Comparison of ENCODE assay signal across 21 cellular contexts in the genomic region with DNA sequence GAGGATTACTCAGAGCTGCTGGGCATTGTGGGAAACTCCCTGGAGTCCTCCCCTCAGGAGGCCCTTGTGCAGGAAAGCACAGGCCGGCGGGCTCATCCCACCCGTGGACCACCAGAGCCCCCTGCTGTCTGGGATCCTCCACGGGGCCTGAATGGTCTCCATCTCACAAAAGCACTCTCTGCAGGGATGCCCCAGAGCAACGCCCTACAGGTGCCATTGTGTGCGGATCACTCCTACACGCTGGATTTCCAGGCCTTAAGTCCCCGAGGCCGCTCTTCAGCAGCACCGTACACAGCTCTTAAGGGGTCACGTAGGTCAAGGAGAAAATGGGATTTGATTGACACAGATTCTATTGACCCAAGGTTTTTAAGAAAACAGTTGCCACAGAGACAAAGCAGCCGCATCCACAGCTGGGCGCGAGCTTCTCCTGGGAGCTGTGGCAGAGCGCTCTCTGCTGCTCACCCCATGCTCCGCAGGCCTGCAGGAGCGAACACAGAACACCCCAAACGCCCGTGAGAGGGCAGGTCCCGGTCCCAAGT. TPM values are rescaled to one million over a fixed set of nuclear protein-coding genes. Genes with fewer than 3 reads are reported as not detected.
A peak's percentile ranks its signal among the peaks of the same experiment; 100 is the strongest.
DNase-seq lines count a peak whose midpoint lies in the region; ATAC-seq and TF ChIP-seq lines count a peak whose summit lies in the region.
"Had no signal": no experiment of that assay in that cellular context is flagged by ENCODE, and none has a peak within 500 bp of the region (broad histone marks: within the 10 kb centered on the region; RNA-seq: fewer than 3 reads in every experiment).

No MANE protein-coding gene starts in this region.

- H3K4me1 Mint-ChIP-seq in H9 (peaks cover 0 to 2% of the 10 kb centered on the region in 2 experiments; a peak in 1 of 4 replicates), nephron progenitor cell (peaks cover 3% of the 10 kb centered on the region)
- peaks cover 17% of the 10 kb centered on the region for H3K4me1 Mint-ChIP-seq in activated T-cell treated with anti-CD3 and anti-CD28 coated beads, Interleukin-2, amount 50 U/mL, for 72 hours (ENCODE audit: low read depth)

- H3K9me3 Mint-ChIP-seq in H9 (no peaks in the 10 kb centered on the region), nephron progenitor cell (peaks cover 6% of the 10 kb centered on the region)
- H3K9me3 Mint-ChIP-seq in activated T-cell treated with anti-CD3 and anti-CD28 coated beads, Interleukin-2, amount 50 U/mL, for 72 hours, result peaks cover 6% of the 10 kb centered on the region in 2 donors

- no peak overlapping the region for H4K8ac ChIP-seq in H9 (replicated peaks; ENCODE audit: insufficient read length, low read depth, low read length)

- H4K91ac ChIP-seq in H9 (ENCODE audit: insufficient read length, low read depth, low read length), result no peak overlapping the region

- H3K27ac ChIP-seq in H9 (ENCODE audit: insufficient read length, low read depth, low read length) (no peak overlapping the region), colonic mucosa (no peak overlapping the region)
- H3K27ac ChIP-seq: gastroesophageal sphincter, SJCRH30 had no signal

- no peaks in the 10 kb centered on the region for H3K23me2 ChIP-seq in H9 (ENCODE audit: insufficient read length, low read depth, low read length, poor library complexity, severe bottlenecking)

- no peaks in the 10 kb centered on the region for H3K9me3 ChIP-seq in H9 (ENCODE audit: control insufficient read depth, low read depth, low read length)
- no peaks in the 10 kb centered on the region for H3K9me3 ChIP-seq in colonic mucosa
- H3K9me3 ChIP-seq: gastroesophageal sphincter, SJCRH30 had no signal

- no peak overlapping the region for H2BK20ac ChIP-seq in H9 (ENCODE audit: low read depth, low read length, poor library complexity, severe bottlenecking)

- H2BK5ac ChIP-seq in H9 (ENCODE audit: insufficient read length, low read length), result no peak overlapping the region

- no peak overlapping the region for H2AK5ac ChIP-seq in H9 (ENCODE audit: insufficient read length, low read length)

- no peak overlapping the region for H3K14ac ChIP-seq in H9 (ENCODE audit: insufficient read depth, low read length)

- no CpG with 5 or more reads among the region's 20 CpGs for WGBS in H9 (ENCODE audit: extremely low coverage, insufficient read length, low lambda C conversion rate)

- intact Hi-C loops in colonic mucosa (cut with DNase I), result no loop called here

- no peak overlapping the region for H3K23ac ChIP-seq in H9 (ENCODE audit: insufficient read length, low read depth, low read length)

- no peak overlapping the region for H2AFZ ChIP-seq in H9 (ENCODE audit: low read length)

- H3K27me3 ChIP-seq in H9 (ENCODE audit: insufficient read depth, low read length), result no peaks in the 10 kb centered on the region
- no peaks in the 10 kb centered on the region for H3K27me3 ChIP-seq in colonic mucosa
- H3K27me3 ChIP-seq: SJCRH30 had no signal

- H3K27ac Mint-ChIP-seq in H9 (no peak overlapping the region), nephron progenitor cell (no peak overlapping the region)
- H3K27ac Mint-ChIP-seq in activated T-cell treated with anti-CD3 and anti-CD28 coated beads, Interleukin-2, amount 50 U/mL, for 72 hours, result no peak overlapping the region
- H3K27ac Mint-ChIP-seq: stimulated activated naive CD8-positive, alpha-beta T cell treated with anti-CD3 and anti-CD28 coated beads, Interleukin-15, amount 100 ng/mL, for 72 hours had no signal

- H3K4me1 ChIP-seq in H9 (ENCODE audit: insufficient read depth, low read length) (0 out of 2 replicates have a peak, but pooled peaks cover 2% of the 10 kb centered on the region), colonic mucosa (no peaks in the 10 kb centered on the region)
- H3K4me1 ChIP-seq: SJCRH30 had no signal

- no peak overlapping the region for H2BK12ac ChIP-seq in H9 (ENCODE audit: insufficient read length, low read depth, low read length)

- H3K4ac ChIP-seq in H9 (ENCODE audit: low read depth, low read length), result no peak overlapping the region

- H2BK15ac ChIP-seq in H9 (ENCODE audit: low read depth, low read length), result no peak overlapping the region

- H2BK120ac ChIP-seq in H9 (ENCODE audit: low read depth, low read length, poor library complexity, severe bottlenecking), result no peak overlapping the region

- H3K36me3 Mint-ChIP-seq in H9 (ENCODE audit: insufficient read depth in 1 of 3, low read depth in 3 of 3), result no peaks in the 10 kb centered on the region
- no peaks in the 10 kb centered on the region for H3K36me3 Mint-ChIP-seq in nephron progenitor cell (ENCODE audit: low read depth)
- H3K36me3 Mint-ChIP-seq in activated T-cell treated with anti-CD3 and anti-CD28 coated beads, Interleukin-2, amount 50 U/mL, for 72 hours (ENCODE audit: insufficient read depth in 2 of 2), result peaks cover 5 to 9% of the 10 kb centered on the region in 2 donors
- H3K36me3 Mint-ChIP-seq: CD4-positive, CD25-positive, alpha-beta regulatory T cell had no signal

- no peak overlapping the region for H4K5ac ChIP-seq in H9 (ENCODE audit: insufficient read length, low read depth, low read length)

- H3K4me3 Mint-ChIP-seq in H9 (no peak overlapping the region), nephron progenitor cell (no peak overlapping the region)
- no peak overlapping the region for H3K4me3 Mint-ChIP-seq in activated T-cell treated with anti-CD3 and anti-CD28 coated beads, Interleukin-2, amount 50 U/mL, for 72 hours
- H3K4me3 Mint-ChIP-seq: naive thymus-derived CD4-positive, alpha-beta T cell; stimulated activated naive CD8-positive, alpha-beta T cell treated with anti-CD3 and anti-CD28 coated beads, Interleukin-15, amount 100 ng/mL, for 72 hours had no signal

- H4K20me1 ChIP-seq in H9 (ENCODE audit: control insufficient read depth, insufficient read depth, insufficient read length), result no peaks in the 10 kb centered on the region

- DNase-seq in NCI-H1436 (lab: John Stamatoyannopoulos, UW) (peak; percentile 42), NCI-H1436 treated with DMSO at 0.1 percent for 48 hours (lab: John Stamatoyannopoulos, UW) (no peak), H9 (peak; percentile 70), SK-N-DZ (ENCODE audit: low spot score) (peak; percentile 96), nephron progenitor cell (peak; percentile 33), colonic mucosa (no peak), D341Med (ENCODE audit: low spot score) (no peak)
- no peak for DNase-seq in activated T-cell treated with anti-CD3 and anti-CD28 coated beads, Interleukin-2, amount 50 U/mL, for 72 hours
- DNase-seq: activated CD4-positive, alpha-beta T cell treated with anti-CD3 and anti-CD28 coated beads for 4 hours; activated CD8-positive, alpha-beta memory T cell treated with anti-CD3 and anti-CD28 coated beads, Interleukin-2, amount 50 U/mL, for 4 hours; activated naive CD4-positive, alpha-beta T cell; CD4-positive, CD25-positive, alpha-beta regulatory T cell; cortex of kidney; erythroblast; naive thymus-derived CD4-positive, alpha-beta T cell; NCI-H187; SJCRH30; stimulated activated naive CD8-positive, alpha-beta T cell treated with anti-CD3 and anti-CD28 coated beads, Interleukin-15, amount 100 ng/mL, for 72 hours had no signal

- peak; percentile 62 for TF ChIP-seq CTCF in H9 (conservative IDR thresholded peaks at IDR 0.05)
- TF ChIP-seq CTCF in nephron progenitor cell (IDR thresholded peaks at IDR 0.05), result no peak
- TF ChIP-seq CTCF in colonic mucosa (IDR thresholded peaks at IDR 0.05), result no peak

- H3K4me2 ChIP-seq in H9 (ENCODE audit: insufficient read depth, insufficient read length, low read length), result no peak overlapping the region

- no peak overlapping the region for H3K18ac ChIP-seq in H9 (ENCODE audit: insufficient read length, low read depth, low read length)

- H3K4me3 ChIP-seq in colonic mucosa, result no peak overlapping the region
- H3K4me3 ChIP-seq: gastroesophageal sphincter, lung, SJCRH30 had no signal

- no peak overlapping the region for H3K56ac ChIP-seq in H9 (ENCODE audit: insufficient read length, low read depth, low read length)

- H3K79me2 ChIP-seq in H9 (ENCODE audit: insufficient read depth, low read length), result no peaks in the 10 kb centered on the region

- no peak for ATAC-seq in activated T-cell treated with anti-CD3 and anti-CD28 coated beads, Interleukin-2, amount 50 U/mL, for 72 hours (replicated peaks in 1 of 2)
- ATAC-seq: gastroesophageal sphincter; naive thymus-derived CD4-positive, alpha-beta T cell; stimulated activated naive CD8-positive, alpha-beta T cell treated with anti-CD3 and anti-CD28 coated beads, Interleukin-15, amount 100 ng/mL, for 72 hours had no signal

- H3K79me1 ChIP-seq in H9 (ENCODE audit: insufficient read depth, low read depth, low read length, poor library complexity, severe bottlenecking), result no peaks in the 10 kb centered on the region

- no peaks in the 10 kb centered on the region for H3K36me3 ChIP-seq in colonic mucosa
- H3K36me3 ChIP-seq: gastroesophageal sphincter, SJCRH30 had no signal

- peaks cover 13% of the 10 kb centered on the region for H3K27me3 Mint-ChIP-seq in H9 (ENCODE audit: low read depth)
- peaks cover 27% of the 10 kb centered on the region for H3K27me3 Mint-ChIP-seq in nephron progenitor cell (ENCODE audit: low read depth, poor library complexity)
- peaks cover 14% of the 10 kb centered on the region for H3K27me3 Mint-ChIP-seq in activated T-cell treated with anti-CD3 and anti-CD28 coated beads, Interleukin-2, amount 50 U/mL, for 72 hours (ENCODE audit: low read depth)
- H3K27me3 Mint-ChIP-seq: CD4-positive, CD25-positive, alpha-beta regulatory T cell had no signal

- H3K9ac ChIP-seq in H9 (ENCODE audit: extremely low read depth, insufficient read length, low read length) (no peak overlapping the region), colonic mucosa (ENCODE audit: low read depth in 2 of 2, low read length in 2 of 2) (no peak overlapping the region)

- H3T11ph ChIP-seq in H9 (ENCODE audit: low read length), result no peak overlapping the region

RNA-seq across cellular contexts. Expression of gene RIMBP2, which starts 36.7 kb away (rescaled TPM):
- total RNA-seq in H9 (2021) (0.70 TPM in 2 replicates), colonic mucosa (1 to 10 TPM; 4.8 to 5.6 TPM)
- polyA plus RNA-seq in SK-N-DZ (2014; cell fraction: cytosol; rRNA removed), result 58.4 and 88.5 TPM in 2 replicates
- polyA plus RNA-seq in SK-N-DZ (2014; cell fraction: nucleus; rRNA removed), result 154 and 333 TPM in 2 replicates
- under 1 TPM in 1 of 2 donors, not detected in 1; 0.14 TPM for total RNA-seq in activated T-cell treated with anti-CD3 and anti-CD28 coated beads, Interleukin-2, amount 50 U/mL, for 72 hours
- total RNA-seq: CD4-positive, CD25-positive, alpha-beta regulatory T cell; pulmonary artery endothelial cell; SJCRH30 had no signal
- polyA plus RNA-seq: CD4-positive, CD25-positive, alpha-beta regulatory T cell; naive thymus-derived CD4-positive, alpha-beta T cell had no signal

Comparison
In these comparisons a context has a peak if more than half of its experiments do, and no peak if none do; other contexts are left out.
1. DNase-seq: peak in NCI-H1436 (single experiment), H9 (single experiment), SK-N-DZ (single experiment) and nephron progenitor cell (single experiment); none in NCI-H1436 treated with DMSO at 0.1 percent for 48 hours (single experiment), colonic mucosa (single experiment), activated T-cell treated with anti-CD3 and anti-CD28 coated beads, Interleukin-2, amount 50 U/mL, for 72 hours (0 of 2) and D341Med (single experiment).